In the genomic region with DNA sequence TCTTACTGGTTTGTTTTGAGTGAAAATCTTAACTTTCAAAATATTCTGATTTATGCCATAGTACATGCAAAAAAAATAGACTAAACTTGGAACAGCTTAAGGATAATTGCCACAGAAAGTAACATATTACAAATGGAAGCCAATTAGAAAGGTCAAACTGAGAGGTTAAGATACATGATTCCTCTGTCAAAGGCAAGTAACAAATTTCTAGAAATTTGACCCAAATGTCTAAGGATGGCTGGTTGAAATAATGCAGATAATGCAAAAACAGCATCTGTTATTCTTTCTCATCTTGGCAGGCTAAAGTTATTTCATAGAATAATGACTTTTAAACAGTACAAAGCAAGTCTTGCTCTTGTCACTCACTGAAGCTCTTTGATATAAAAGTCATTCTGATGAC, we compare ENCODE assay signal across 1 cellular context.
TF ChIP-seq lines count a peak whose summit lies in the region.

No MANE protein-coding gene starts in this region.

TF ChIP-seq in SK-N-SH, 30 proteins besides CTCF, POLR2A, EP300 and RAD21 (continued from another document):
- TF ChIP-seq MXI1 (IDR thresholded peaks at IDR 0.05; ENCODE audit: low read depth, low read length), result no peak
